In genomic region chr14:94536836-94537235, GRCh38 we compare ENCODE assay signal across 14 cellular contexts. TPM values are rescaled to one million over a fixed set of nuclear protein-coding genes. Genes with fewer than 3 reads are reported as not detected.
A peak's percentile ranks its signal among the peaks of the same experiment; 100 is the strongest.
DNase-seq lines count a peak whose midpoint lies in the region; FAIRE-seq and TF ChIP-seq lines count a peak whose summit lies in the region.
"Had no signal": no experiment of that assay in that cellular context is flagged by ENCODE, and none has a peak within 500 bp of the region (broad histone marks: within the 10 kb centered on the region; RNA-seq: fewer than 3 reads in every experiment).

No MANE protein-coding gene starts in this region.

- H3K9ac ChIP-seq in mesendoderm (ENCODE audit: low read length), result no peak overlapping the region

- H3K56ac ChIP-seq in mesendoderm (ENCODE audit: low read length), result no peak overlapping the region

- no peak overlapping the region for H2BK120ac ChIP-seq in mesendoderm (ENCODE audit: low read depth, low read length)

- no peak overlapping the region for H3K18ac ChIP-seq in mesendoderm (ENCODE audit: low read length)

- H3K79me2 ChIP-seq in mesendoderm (ENCODE audit: control insufficient read depth, insufficient read depth, low read length), result no peaks in the 10 kb centered on the region

- no peak overlapping the region for H4K5ac ChIP-seq in mesendoderm (ENCODE audit: low read length)

- no peak overlapping the region for H3K4ac ChIP-seq in mesendoderm (ENCODE audit: low read depth, low read length)

- H3K27ac ChIP-seq in brain microvascular endothelial cell (no peak overlapping the region), mesendoderm (ENCODE audit: low read depth, low read length) (no peak overlapping the region), substantia nigra (ENCODE audit: low read depth, low read length, poor library complexity, severe bottlenecking) (no peak overlapping the region)
- H3K27ac ChIP-seq: PC-9, psoas muscle, upper lobe of left lung had no signal

- H4K8ac ChIP-seq in mesendoderm (ENCODE audit: low read depth, low read length), result no peak overlapping the region

- H2BK15ac ChIP-seq in mesendoderm (replicated peaks; ENCODE audit: low read depth), result no peak overlapping the region

- H3K36me3 ChIP-seq in brain microvascular endothelial cell (replicated peaks), result no peaks in the 10 kb centered on the region
- H3K36me3 ChIP-seq in mesendoderm (ENCODE audit: control insufficient read depth, insufficient read depth, low read length), result no peaks in the 10 kb centered on the region
- H3K36me3 ChIP-seq: upper lobe of left lung had no signal

- no CpG with 5 or more reads among the region's 2 CpGs for WGBS in mesendoderm (ENCODE audit: extremely low coverage, insufficient coverage, low lambda C conversion rate)

- no peak overlapping the region for H2AK5ac ChIP-seq in mesendoderm (ENCODE audit: low read length)

- peaks cover 3% of the 10 kb centered on the region for H3K4me1 ChIP-seq in mesendoderm (ENCODE audit: control insufficient read depth, low read depth, low read length)
- H3K4me1 ChIP-seq: psoas muscle, upper lobe of left lung had no signal

- no peak overlapping the region for H3K4me3 ChIP-seq in brain microvascular endothelial cell (ENCODE audit: low read depth, low read length)
- H3K4me3 ChIP-seq in mesendoderm (ENCODE audit: low read length), result no peak overlapping the region
- H3K4me3 ChIP-seq: PC-9, psoas muscle, upper lobe of left lung had no signal

- DNase-seq in GM18507 (ENCODE audit: extremely low spot score, insufficient read length, low read depth), result no peak
- DNase-seq in MV-4-11 (lab: John Stamatoyannopoulos, UW), result peak; percentile 43
- DNase-seq in brain microvascular endothelial cell, result peak; percentile 35
- peak; percentile 74 for DNase-seq in mesendoderm
- DNase-seq in activated gamma-delta T cell treated with Interleukin-2 at 50 U/mL for 16 hours, result no peak
- no peak for DNase-seq in GM13977 (ENCODE audit: low spot score)
- no peak for DNase-seq in substantia nigra (lab: John Stamatoyannopoulos, UW)
- no peak for DNase-seq in KG1 (lab: John Stamatoyannopoulos, UW)
- DNase-seq: cerebellar nuclear complex, NCI-H1417 treated with DMSO at 0.1 percent for 48 hours, PC-9, psoas muscle, upper lobe of left lung had no signal

- no peak overlapping the region for H3K23ac ChIP-seq in mesendoderm (ENCODE audit: low read length)

- in situ Hi-C loops in brain microvascular endothelial cell (cut with HindIII; ENCODE audit: low pct_ligation_motif_present, low sequenced_read_pairs), result no loop called here
- in situ Hi-C loops in GM13977 (cut with MboI; ENCODE audit: low pct_unique_long_range_greater_than_20kb, low sequenced_read_pairs, unreplicated experiment), result no loop called here

- H3K27me3 ChIP-seq in brain microvascular endothelial cell (replicated peaks), result no peaks in the 10 kb centered on the region
- no peaks in the 10 kb centered on the region for H3K27me3 ChIP-seq in mesendoderm (ENCODE audit: insufficient read depth, low read length, poor library complexity)
- H3K27me3 ChIP-seq: upper lobe of left lung had no signal

- peak; percentile 48 for TF ChIP-seq CTCF in brain microvascular endothelial cell (IDR thresholded peaks at IDR 0.05; ENCODE audit: low read depth, low read length, missing control alignments)
- TF ChIP-seq CTCF in GM13977 (IDR thresholded peaks at IDR 0.05; ENCODE audit: extremely low read depth, insufficient read depth, missing control alignments), result no peak

- H3K4me2 ChIP-seq in mesendoderm (ENCODE audit: low read length), result no peak overlapping the region
- H3K4me2 ChIP-seq: PC-9 had no signal

- H2BK5ac ChIP-seq in mesendoderm (ENCODE audit: low read length), result no peak overlapping the region

- FAIRE-seq in GM18507 (lab: Jason Lieb, UNC), result peak; percentile 48
- FAIRE-seq: frontal cortex had no signal

- H3K79me1 ChIP-seq in mesendoderm (ENCODE audit: low read length), result no peaks in the 10 kb centered on the region

RNA-seq across cellular contexts. Expression of gene SERPINA4, which starts 24.4 kb away (rescaled TPM):
- polyA plus RNA-seq in mesendoderm (2013, experiment 1 of 2), result not detected
- not detected for polyA plus RNA-seq in mesendoderm (2013, experiment 2 of 2)
- polyA plus RNA-seq: psoas muscle had no signal

RNA-seq across cellular contexts. Expression of gene SERPINA12, which starts 27.6 kb away (rescaled TPM):
- not detected for polyA plus RNA-seq in mesendoderm (2013, experiment 1 of 2)
- not detected for polyA plus RNA-seq in mesendoderm (2013, experiment 2 of 2)
- polyA plus RNA-seq: psoas muscle had no signal

RNA-seq across cellular contexts. Expression of gene SERPINA5, which starts 44.4 kb away (rescaled TPM):
- polyA plus RNA-seq in mesendoderm (2013, experiment 1 of 2), result 1.7 TPM
- 1.8 TPM for polyA plus RNA-seq in mesendoderm (2013, experiment 2 of 2)

Comparison
In these comparisons a context has a peak if more than half of its experiments do, and no peak if none do; other contexts are left out.
1. DNase-seq: peak in MV-4-11 (single experiment), brain microvascular endothelial cell (single experiment) and mesendoderm (single experiment); none in GM18507 (single experiment), activated gamma-delta T cell treated with Interleukin-2 at 50 U/mL for 16 hours (single experiment), GM13977 (single experiment), substantia nigra (0 of 49) and KG1 (single experiment).